ENCODE assay signal across 24 cellular contexts in the genomic region with DNA sequence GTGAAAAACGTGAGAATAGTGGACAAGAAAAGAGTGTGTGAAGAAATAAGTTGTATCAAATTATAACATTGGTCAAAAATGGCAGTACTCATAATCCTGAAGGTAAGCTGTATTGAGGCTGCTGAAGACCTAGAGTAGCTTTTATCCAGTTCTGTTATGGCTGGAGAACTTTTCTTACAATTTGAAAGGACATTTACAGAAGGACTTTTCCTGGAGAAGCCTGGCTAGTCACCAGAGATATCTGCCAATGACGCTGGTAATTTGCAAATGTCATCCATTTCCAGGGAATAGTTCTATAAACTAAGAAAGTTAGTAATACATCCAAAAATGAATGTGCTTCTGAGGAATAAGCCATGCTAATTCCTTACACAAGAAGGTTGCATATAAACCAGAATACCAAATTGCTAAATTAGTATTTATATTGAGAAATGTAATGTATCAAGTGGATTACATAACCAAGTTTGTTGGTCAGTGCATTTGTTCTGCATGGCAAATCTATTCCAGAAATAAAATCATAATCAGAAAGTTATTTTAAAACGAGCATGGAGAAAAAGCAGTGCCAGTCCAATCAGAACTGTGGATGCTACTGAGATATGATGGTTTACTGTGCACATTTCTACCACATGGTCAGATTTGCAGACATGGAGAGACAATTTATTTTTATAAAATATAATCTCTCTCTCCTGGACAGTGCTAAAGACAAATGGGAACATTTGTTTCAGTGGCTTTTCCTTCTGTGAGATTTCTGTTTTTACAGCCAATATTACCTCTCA.
"Had no signal": no experiment of that assay in that cellular context is flagged by ENCODE, and none has a peak within 500 bp of the region (broad histone marks: within the 10 kb centered on the region; RNA-seq: fewer than 3 reads in every experiment).

No MANE protein-coding gene starts in this region.

- FAIRE-seq: endometrium, islet of Langerhans, keratinocyte had no signal

- H3K27ac ChIP-seq: colonic mucosa, epithelial cell of prostate, esophagus squamous epithelium, gastrocnemius medialis, left lung, lower lobe of right lung had no signal

- H3K9me3 ChIP-seq: colonic mucosa, esophagus squamous epithelium, gastrocnemius medialis, left lung, lower lobe of right lung, mucosa of descending colon had no signal

- H3K4me3 ChIP-seq: colonic mucosa, esophagus squamous epithelium, gastrocnemius medialis, left lung, lower lobe of right lung, mucosa of descending colon had no signal

- ATAC-seq: effector memory CD8-positive, alpha-beta T cell; esophagus mucosa; gastrocnemius medialis; left lung; lower lobe of right lung; mucosa of descending colon had no signal

- H3K4me1 ChIP-seq: colonic mucosa, esophagus squamous epithelium, gastrocnemius medialis, left lung, lower lobe of right lung had no signal

- DNase-seq: colonic mucosa; cortex of kidney; effector CD8-positive, alpha-beta T cell; effector memory CD8-positive, alpha-beta T cell; endodermal cell; erythroblast; esophagus squamous epithelium; foreskin fibroblast; foreskin melanocyte; gastrocnemius medialis; glutamatergic neuron; head of caudate nucleus; hippocampal formation; left cardiac atrium; left lung; lower lobe of right lung; mesenchymal stem cell; mucosa of descending colon; naive B cell had no signal

- H3K36me3 ChIP-seq: colonic mucosa, esophagus squamous epithelium, gastrocnemius medialis, left lung, lower lobe of right lung had no signal

- H3K27me3 ChIP-seq: colonic mucosa, esophagus squamous epithelium, gastrocnemius medialis, left lung had no signal
